Comparison of ENCODE assay signal across 13 cellular contexts in the genomic region with DNA sequence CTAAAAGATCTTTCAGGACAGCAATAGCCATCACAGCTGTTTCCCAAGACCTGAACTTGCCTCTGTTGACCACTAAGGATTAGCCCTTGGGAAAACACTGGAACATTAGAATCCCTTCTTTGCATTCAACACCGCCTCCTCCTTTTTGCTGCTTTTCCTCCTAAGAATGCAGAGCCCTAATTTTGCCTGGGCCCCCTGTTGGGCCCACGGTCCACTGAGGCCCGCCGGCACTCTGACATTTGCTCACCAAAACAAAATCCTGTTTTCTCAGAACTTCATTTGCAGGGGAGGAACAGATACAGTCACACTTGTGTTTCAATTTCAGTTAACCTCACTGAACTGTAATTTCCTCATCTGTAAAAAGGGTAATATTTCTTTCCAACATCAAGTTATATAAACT.
DNase-seq lines count a peak whose midpoint lies in the region; ATAC-seq and TF ChIP-seq lines count a peak whose summit lies in the region.
"Had no signal": no experiment of that assay in that cellular context is flagged by ENCODE, and none has a peak within 500 bp of the region (broad histone marks: within the 10 kb centered on the region; RNA-seq: fewer than 3 reads in every experiment).

No MANE protein-coding gene starts in this region.

- H3K4me1 ChIP-seq in PC-3 (ENCODE audit: insufficient read depth, low read length), result peaks cover 23% of the 10 kb centered on the region
- H3K4me1 ChIP-seq: testis had no signal

- peaks cover 22% of the 10 kb centered on the region for H3K4me1 Mint-ChIP-seq in activated CD8-positive, alpha-beta memory T cell treated with anti-CD3 and anti-CD28 coated beads, Interleukin-2, amount 10 ng/mL, durations not matched to agents 7 days and 5 days
- H3K4me1 Mint-ChIP-seq in dendritic cell treated with granulocyte-macrophage colony-stimulating factor and Interleukin-4, amounts not matched to agents 40 ng/mL and 50 ng/mL, for 4 days (ENCODE audit: low read depth), result peaks cover 49% of the 10 kb centered on the region
- H3K4me1 Mint-ChIP-seq in stimulated activated effector memory CD8-positive, alpha-beta T cell treated with anti-CD3 and anti-CD28 coated beads, Interleukin-12 subunit alpha, Interleukin-12 subunit beta, amount 100 ng/mL, for 72 hours, result peaks cover 30% of the 10 kb centered on the region

- peak; percentile 43 for DNase-seq in activated CD8-positive, alpha-beta memory T cell treated with anti-CD3 and anti-CD28 coated beads, Interleukin-2, amount 10 ng/mL, durations not matched to agents 7 days and 5 days
- no peak for DNase-seq in activated CD8-positive, alpha-beta memory T cell treated with anti-CD3 and anti-CD28 coated beads for 24 hours
- DNase-seq in PC-3 (no peak), NCI-H1048 (lab: John Stamatoyannopoulos, UW) (no peak), Right ventricle myocardium superior (no peak)
- peak in 1 of 2 donors; percentile 52 for DNase-seq in stimulated activated effector memory CD8-positive, alpha-beta T cell treated with anti-CD3 and anti-CD28 coated beads, Interleukin-12 subunit alpha, Interleukin-12 subunit beta, amount 100 ng/mL, for 72 hours (ENCODE audit: low spot score in 2 of 2)
- DNase-seq: amygdala, NCI-H1092, testis had no signal

- POLR2A ChIA-PET in PC-3 (lab: Charles Lee; ENCODE audit: unreplicated experiment), result no interaction called here

- no peaks in the 10 kb centered on the region for H3K9me3 Mint-ChIP-seq in activated CD8-positive, alpha-beta memory T cell treated with anti-CD3 and anti-CD28 coated beads, Interleukin-2, amount 10 ng/mL, durations not matched to agents 7 days and 5 days (ENCODE audit: low read depth)
- no peaks in the 10 kb centered on the region for H3K9me3 Mint-ChIP-seq in dendritic cell treated with granulocyte-macrophage colony-stimulating factor and Interleukin-4, amounts not matched to agents 40 ng/mL and 50 ng/mL, for 4 days
- no peaks in the 10 kb centered on the region for H3K9me3 Mint-ChIP-seq in stimulated activated effector memory CD8-positive, alpha-beta T cell treated with anti-CD3 and anti-CD28 coated beads, Interleukin-12 subunit alpha, Interleukin-12 subunit beta, amount 100 ng/mL, for 72 hours

- no peaks in the 10 kb centered on the region for H3K9me2 ChIP-seq in PC-3 (replicated peaks; ENCODE audit: low read length)

- peak overlapping the region; percentile 89 for H3K27ac Mint-ChIP-seq in activated CD8-positive, alpha-beta memory T cell treated with anti-CD3 and anti-CD28 coated beads, Interleukin-2, amount 10 ng/mL, durations not matched to agents 7 days and 5 days
- H3K27ac Mint-ChIP-seq in dendritic cell treated with granulocyte-macrophage colony-stimulating factor and Interleukin-4, amounts not matched to agents 40 ng/mL and 50 ng/mL, for 4 days, result peak overlapping the region; percentile 29
- peak overlapping the region; percentile 90 for H3K27ac Mint-ChIP-seq in stimulated activated effector memory CD8-positive, alpha-beta T cell treated with anti-CD3 and anti-CD28 coated beads, Interleukin-12 subunit alpha, Interleukin-12 subunit beta, amount 100 ng/mL, for 72 hours
- H3K27ac Mint-ChIP-seq: progenitor cell of endocrine pancreas had no signal

- CTCF ChIA-PET in activated CD8-positive, alpha-beta memory T cell treated with anti-CD3 and anti-CD28 coated beads, Interleukin-2, amount 10 ng/mL, durations not matched to agents 7 days and 5 days (lab: Charles Lee), result interaction anchor here (0.6 to 1.5 kb wide), 2 partner anchors 12 to 27 kb away, joined by 3 read pairs; no protein-coding TSS in a partner anchor
- CTCF ChIA-PET in PC-3 (lab: Charles Lee), result no interaction called here

- intact Hi-C loops in PC-3 (cut with micrococcal nuclease), result no loop called here
- intact Hi-C loops in dendritic cell treated with granulocyte-macrophage colony-stimulating factor and Interleukin-4, amounts not matched to agents 40 ng/mL and 50 ng/mL, for 4 days (cut with micrococcal nuclease), result no loop called here
- intact Hi-C loops in Right ventricle myocardium superior (cut with DNase I), result no loop called here

- no peaks in the 10 kb centered on the region for H3K79me2 ChIP-seq in PC-3 (ENCODE audit: low read length)

- H2AFZ ChIP-seq in PC-3 (ENCODE audit: low read length), result 0 out of 2 replicates have a peak overlapping the region, but pooled peaks have one; percentile 15

- H3K36me3 Mint-ChIP-seq in activated CD8-positive, alpha-beta memory T cell treated with anti-CD3 and anti-CD28 coated beads, Interleukin-2, amount 10 ng/mL, durations not matched to agents 7 days and 5 days, result peaks cover 1% of the 10 kb centered on the region
- no peaks in the 10 kb centered on the region for H3K36me3 Mint-ChIP-seq in dendritic cell treated with granulocyte-macrophage colony-stimulating factor and Interleukin-4, amounts not matched to agents 40 ng/mL and 50 ng/mL, for 4 days (ENCODE audit: low read depth)
- no peaks in the 10 kb centered on the region for H3K36me3 Mint-ChIP-seq in stimulated activated effector memory CD8-positive, alpha-beta T cell treated with anti-CD3 and anti-CD28 coated beads, Interleukin-12 subunit alpha, Interleukin-12 subunit beta, amount 100 ng/mL, for 72 hours

- no peak overlapping the region for H3K4me3 ChIP-seq in PC-3 (ENCODE audit: low read length)
- H3K4me3 ChIP-seq: testis had no signal

- peaks cover 13% of the 10 kb centered on the region for H3F3A ChIP-seq in PC-3 (ENCODE audit: low read length, unreplicated experiment)

- H3K27me3 ChIP-seq in PC-3 (ENCODE audit: low read length), result no peaks in the 10 kb centered on the region
- H3K27me3 ChIP-seq: testis had no signal

- ATAC-seq in activated CD8-positive, alpha-beta memory T cell treated with anti-CD3 and anti-CD28 coated beads, Interleukin-2, amount 10 ng/mL, durations not matched to agents 7 days and 5 days, result peak; percentile 66
- ATAC-seq in PC-3 (no peak), HG03135 (IDR thresholded peaks at IDR 0.05; ENCODE audit: unreplicated experiment) (no peak), Right ventricle myocardium superior (ENCODE audit: poor library complexity) (no peak)
- ATAC-seq in stimulated activated effector memory CD8-positive, alpha-beta T cell treated with anti-CD3 and anti-CD28 coated beads, Interleukin-12 subunit alpha, Interleukin-12 subunit beta, amount 100 ng/mL, for 72 hours, result peak; percentile 74
- ATAC-seq: esophagus mucosa had no signal

- H3K9ac ChIP-seq in PC-3 (ENCODE audit: low read length), result no peak overlapping the region

- H3K27ac ChIP-seq in PC-3 (ENCODE audit: low read length), result no peak overlapping the region
- H3K27ac ChIP-seq: testis had no signal

- no TSS peak for BruUV-seq in PC-3 (replicated peaks; lab: Mats Ljungman, UMichigan)

- no peaks in the 10 kb centered on the region for H3K36me3 ChIP-seq in PC-3 (ENCODE audit: low read depth, low read length)

- no peak for TF ChIP-seq CTCF in PC-3 (conservative IDR thresholded peaks at IDR 0.05; ENCODE audit: low read depth, low read length)

- no peak overlapping the region for H3K4me2 ChIP-seq in PC-3 (ENCODE audit: low read length)

- H3K9me3 ChIP-seq in PC-3 (ENCODE audit: low read length), result no peaks in the 10 kb centered on the region
- H3K9me3 ChIP-seq: testis had no signal

- H4K20me1 ChIP-seq in PC-3 (ENCODE audit: low read length), result no peaks in the 10 kb centered on the region

- H3K27me3 Mint-ChIP-seq in activated CD8-positive, alpha-beta memory T cell treated with anti-CD3 and anti-CD28 coated beads, Interleukin-2, amount 10 ng/mL, durations not matched to agents 7 days and 5 days, result no peaks in the 10 kb centered on the region
- H3K27me3 Mint-ChIP-seq in dendritic cell treated with granulocyte-macrophage colony-stimulating factor and Interleukin-4, amounts not matched to agents 40 ng/mL and 50 ng/mL, for 4 days, result peaks cover 4% of the 10 kb centered on the region

- H3K4me3 Mint-ChIP-seq in activated CD8-positive, alpha-beta memory T cell treated with anti-CD3 and anti-CD28 coated beads, Interleukin-2, amount 10 ng/mL, durations not matched to agents 7 days and 5 days, result peak overlapping the region; percentile 1
- H3K4me3 Mint-ChIP-seq in dendritic cell treated with granulocyte-macrophage colony-stimulating factor and Interleukin-4, amounts not matched to agents 40 ng/mL and 50 ng/mL, for 4 days, result no peak overlapping the region
- H3K4me3 Mint-ChIP-seq in stimulated activated effector memory CD8-positive, alpha-beta T cell treated with anti-CD3 and anti-CD28 coated beads, Interleukin-12 subunit alpha, Interleukin-12 subunit beta, amount 100 ng/mL, for 72 hours, result peak overlapping the region; percentile 58

Comparison
In these comparisons a context has a peak if more than half of its experiments do, and no peak if none do; other contexts are left out.
1. ATAC-seq: peak in activated CD8-positive, alpha-beta memory T cell treated with anti-CD3 and anti-CD28 coated beads, Interleukin-2, amount 10 ng/mL, durations not matched to agents 7 days and 5 days (single experiment) and stimulated activated effector memory CD8-positive, alpha-beta T cell treated with anti-CD3 and anti-CD28 coated beads, Interleukin-12 subunit alpha, Interleukin-12 subunit beta, amount 100 ng/mL, for 72 hours (single experiment); none in PC-3 (single experiment), HG03135 (single experiment) and Right ventricle myocardium superior (single experiment).
2. H3K27ac Mint-ChIP-seq: peak in every context shown above with its lines; median percentile 90 in stimulated activated effector memory CD8-positive, alpha-beta T cell treated with anti-CD3 and anti-CD28 coated beads, Interleukin-12 subunit alpha, Interleukin-12 subunit beta, amount 100 ng/mL, for 72 hours; 89 in activated CD8-positive, alpha-beta memory T cell treated with anti-CD3 and anti-CD28 coated beads, Interleukin-2, amount 10 ng/mL, durations not matched to agents 7 days and 5 days; 29 in dendritic cell treated with granulocyte-macrophage colony-stimulating factor and Interleukin-4, amounts not matched to agents 40 ng/mL and 50 ng/mL, for 4 days.